Comparison of ENCODE assay signal across 15 cellular contexts in genomic region chr3:116423365-116423764, GRCh38. TPM values are rescaled to one million over a fixed set of nuclear protein-coding genes. Genes with fewer than 3 reads are reported as not detected.
DNase-seq lines count a peak whose midpoint lies in the region; ATAC-seq and TF ChIP-seq lines count a peak whose summit lies in the region.
"Had no signal": no experiment of that assay in that cellular context is flagged by ENCODE, and none has a peak within 500 bp of the region (broad histone marks: within the 10 kb centered on the region; RNA-seq: fewer than 3 reads in every experiment).

No MANE protein-coding gene starts in this region.

- H3K36me3 ChIP-seq in psoas muscle (ENCODE audit: insufficient read depth in 1 of 2, low read depth in 1 of 2) = no peaks in the 10 kb centered on the region
- H3K36me3 ChIP-seq in Peyer's patch = no peaks in the 10 kb centered on the region
- H3K36me3 ChIP-seq: heart left ventricle had no signal

- TF ChIP-seq CTCF in psoas muscle (IDR thresholded peaks at IDR 0.05) = no peak
- TF ChIP-seq CTCF in Peyer's patch (IDR thresholded peaks at IDR 0.05) = no peak

- no peaks in the 10 kb centered on the region for H3K27me3 ChIP-seq in psoas muscle (ENCODE audit: insufficient read depth in 3 of 3, low read length in 2 of 3)
- H3K27me3 ChIP-seq in Peyer's patch = no peaks in the 10 kb centered on the region
- H3K27me3 ChIP-seq: heart left ventricle had no signal

- no peaks in the 10 kb centered on the region for H3K9me3 ChIP-seq in psoas muscle
- no peaks in the 10 kb centered on the region for H3K9me3 ChIP-seq in Peyer's patch

- H3K27ac ChIP-seq in psoas muscle (no peak overlapping the region), Peyer's patch (no peak overlapping the region)

- no peaks in the 10 kb centered on the region for H3K4me1 ChIP-seq in psoas muscle
- no peaks in the 10 kb centered on the region for H3K4me1 ChIP-seq in Peyer's patch
- H3K4me1 ChIP-seq: heart left ventricle had no signal

- ATAC-seq in GM18868 (IDR thresholded peaks at IDR 0.05; ENCODE audit: unreplicated experiment) = peak; percentile 33
- no peak for ATAC-seq in psoas muscle
- ATAC-seq: GM12878, heart left ventricle had no signal

- no peak for TF ChIP-seq POLR2A in Peyer's patch (IDR thresholded peaks at IDR 0.05)

- H3K4me3 ChIP-seq in psoas muscle (no peak overlapping the region), Peyer's patch (no peak overlapping the region)
- H3K4me3 ChIP-seq: GM12878, heart left ventricle had no signal

- 23 to 33% (median 32%) methylated on average over 3 of the region's 3 CpGs for WGBS in psoas muscle, 3 donors

- DNase-seq in NCI-H526 (lab: John Stamatoyannopoulos, UW) = peak; percentile 80 to 84
- DNase-seq in foreskin melanocyte = peak; percentile 66
- DNase-seq in occipital lobe (lab: John Stamatoyannopoulos, UW) = peak; percentile 50
- DNase-seq in psoas muscle = no peak
- DNase-seq in stimulated activated naive CD4-positive, alpha-beta T cell treated with Interleukin-2 at 50 U/mL for 16 hours (lab: John Stamatoyannopoulos, UW) = no peak
- DNase-seq in Peyer's patch = no peak
- DNase-seq: activated CD4-positive, alpha-beta T cell treated with anti-CD3 and anti-CD28 coated beads, Interleukin-2, amount 10 ng/mL, durations not matched to agents 7 days and 5 days; activated gamma-delta T cell; COR-L47; dermis blood vessel endothelial cell; heart left ventricle; NCI-H187 treated with DMSO at 0.1 percent for 48 hours; SW 1271 had no signal

- intact Hi-C loops in psoas muscle (cut with DNase I) = no loop called here

RNA-seq across cellular contexts. Expression of gene LSAMP, which starts 21.9 kb away (rescaled TPM):
- 47.3 TPM for total RNA-seq in occipital lobe
- under 1 TPM in 1 of 4 donors, not detected in 3; 0.17 TPM for total RNA-seq in psoas muscle
- under 1 TPM in 2 of 3 donors, not detected in 1; 0.01 to 0.04 TPM for polyA plus RNA-seq in psoas muscle
- 1 to 10 TPM; 1.3 to 8.3 (median 1.8) TPM for total RNA-seq in Peyer's patch
- total RNA-seq: activated CD4-positive, alpha-beta T cell treated with anti-CD3 and anti-CD28 coated beads, Interleukin-2, amount 10 ng/mL, durations not matched to agents 7 days and 5 days; dermis blood vessel endothelial cell had no signal

Comparison
In these comparisons a context has a peak if more than half of its experiments do, and no peak if none do; other contexts are left out.
1. DNase-seq: peak in NCI-H526 (2 of 2), foreskin melanocyte (single experiment) and occipital lobe (single experiment); none in psoas muscle (0 of 2), stimulated activated naive CD4-positive, alpha-beta T cell treated with Interleukin-2 at 50 U/mL for 16 hours (single experiment) and Peyer's patch (0 of 3).